In the genomic region with DNA sequence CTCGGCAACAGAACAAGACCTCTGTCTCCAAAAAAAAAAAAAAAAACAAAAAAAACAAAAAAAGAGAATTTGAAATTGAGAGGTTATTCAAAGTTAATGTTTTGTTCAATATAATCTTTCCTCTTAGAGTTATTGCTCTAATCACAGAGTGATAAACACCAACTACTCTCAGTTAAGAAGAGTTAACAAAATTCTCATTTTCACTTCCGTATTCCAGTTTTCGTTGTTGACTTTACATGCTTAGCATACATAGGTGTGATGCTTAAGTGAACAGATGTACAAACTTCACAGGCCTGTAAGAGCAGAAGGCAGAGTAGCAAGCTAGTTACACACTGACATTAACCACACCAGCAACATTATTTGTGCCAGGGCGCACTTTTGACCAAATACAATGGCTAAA, we compare ENCODE assay signal across 15 cellular contexts. TPM values are rescaled to one million over a fixed set of nuclear protein-coding genes. Genes with fewer than 3 reads are reported as not detected.
DNase-seq lines count a peak whose midpoint lies in the region; ATAC-seq and TF ChIP-seq lines count a peak whose summit lies in the region.
"Had no signal": no experiment of that assay in that cellular context is flagged by ENCODE, and none has a peak within 500 bp of the region (broad histone marks: within the 10 kb centered on the region; RNA-seq: fewer than 3 reads in every experiment).

No MANE protein-coding gene starts in this region.

- H3K27ac Mint-ChIP-seq in activated CD4-positive, alpha-beta T cell treated with anti-CD3 and anti-CD28 coated beads, Interleukin-2, amount 10 ng/mL, durations not matched to agents 24 days and 14 days = peak overlapping the region; percentile 39
- H3K27ac Mint-ChIP-seq: progenitor cell of endocrine pancreas had no signal

- H3K4me1 ChIP-seq in spleen = peaks cover 0 to 65% (median 23%) of the 10 kb centered on the region in 6 donors
- H3K4me1 ChIP-seq: A549 had no signal

- H3K4me3 Mint-ChIP-seq in activated CD4-positive, alpha-beta T cell treated with anti-CD3 and anti-CD28 coated beads, Interleukin-2, amount 10 ng/mL, durations not matched to agents 24 days and 14 days = no peak overlapping the region

- peaks cover 67% of the 10 kb centered on the region for H3K36me3 Mint-ChIP-seq in activated CD4-positive, alpha-beta T cell treated with anti-CD3 and anti-CD28 coated beads, Interleukin-2, amount 10 ng/mL, durations not matched to agents 24 days and 14 days (ENCODE audit: low read depth)

- peaks cover 28% of the 10 kb centered on the region for H3K4me1 Mint-ChIP-seq in activated CD4-positive, alpha-beta T cell treated with anti-CD3 and anti-CD28 coated beads, Interleukin-2, amount 10 ng/mL, durations not matched to agents 24 days and 14 days

- DNase-seq in activated CD4-positive, alpha-beta T cell treated with anti-CD3 and anti-CD28 coated beads, Interleukin-2, amount 10 ng/mL, durations not matched to agents 24 days and 14 days = no peak
- DNase-seq in activated CD4-positive, alpha-beta T cell treated with anti-CD3 and anti-CD28 coated beads for 48 hours = no peak
- no peak for DNase-seq in spleen
- no peak for DNase-seq in NCI-H226
- no peak for DNase-seq in mesenteric fat pad (ENCODE audit: low spot score)
- DNase-seq: activated CD4-positive, alpha-beta T cell treated with anti-CD3 and anti-CD28 coated beads, Interleukin-2, amount 50 U/mL, for 48 hours; activated gamma-delta T cell treated with Interleukin-2 at 50 U/mL for 16 hours; MG63 had no signal

- intact Hi-C loops in activated CD4-positive, alpha-beta T cell treated with anti-CD3 and anti-CD28 coated beads, Interleukin-2, amount 10 ng/mL, durations not matched to agents 24 days and 14 days (cut with micrococcal nuclease) = no loop called here
- intact Hi-C loops in spleen (cut with DNase I; ENCODE audit: low total_unique reads) = no loop called here

- peaks cover 0 to 69% (median 23%) of the 10 kb centered on the region in 6 donors for H3K36me3 ChIP-seq in spleen

- TF ChIP-seq POLR2A in spleen (IDR thresholded peaks at IDR 0.05) = no peak

- H3K27me3 ChIP-seq in spleen (replicated peaks in 1 of 7) = no peaks in the 10 kb centered on the region
- H3K27me3 ChIP-seq: gastroesophageal sphincter, MG63 had no signal

- 58 to 83% (median 76%) methylated on average over 4 of the region's 4 CpGs for WGBS in spleen, 5 donors

- peak overlapping the region in 5 of 8 donors; percentile 6 to 50 (median 48) for H3K27ac ChIP-seq in spleen
- H3K27ac ChIP-seq: A549, gastroesophageal sphincter had no signal

- no peak overlapping the region for H3K4me3 ChIP-seq in spleen
- H3K4me3 ChIP-seq: A549, gastroesophageal sphincter, MG63 had no signal

- no peaks in the 10 kb centered on the region for H3K9me3 Mint-ChIP-seq in activated CD4-positive, alpha-beta T cell treated with anti-CD3 and anti-CD28 coated beads, Interleukin-2, amount 10 ng/mL, durations not matched to agents 24 days and 14 days

- TF ChIP-seq CTCF in spleen (IDR thresholded peaks at IDR 0.05 in 8 of 11, conservative IDR thresholded peaks at IDR 0.05 in 3 of 11) = no peak

- peak; percentile 64 for ATAC-seq in GM21526 (IDR thresholded peaks at IDR 0.05; ENCODE audit: low FRiP score, unreplicated experiment)
- ATAC-seq in HG03432 (IDR thresholded peaks at IDR 0.05; ENCODE audit: unreplicated experiment) = peak; percentile 60
- no peak for ATAC-seq in HG03521 (IDR thresholded peaks at IDR 0.05; ENCODE audit: unreplicated experiment)
- ATAC-seq: A549, gastroesophageal sphincter, Panc1 had no signal

- no peaks in the 10 kb centered on the region for H3K27me3 Mint-ChIP-seq in activated CD4-positive, alpha-beta T cell treated with anti-CD3 and anti-CD28 coated beads, Interleukin-2, amount 10 ng/mL, durations not matched to agents 24 days and 14 days
- H3K27me3 Mint-ChIP-seq: progenitor cell of endocrine pancreas had no signal

- no peaks in the 10 kb centered on the region for H3K9me3 ChIP-seq in spleen
- H3K9me3 ChIP-seq: A549, gastroesophageal sphincter, MG63 had no signal

RNA-seq across cellular contexts. Expression of a gene that starts 12.3 kb away (rescaled TPM):
- total RNA-seq in activated CD4-positive, alpha-beta T cell treated with anti-CD3 and anti-CD28 coated beads, Interleukin-2, amount 10 ng/mL, durations not matched to agents 24 days and 14 days = 78.1 and 85.6 TPM in 2 replicates
- 10 to 100 TPM; 15.8 to 39.4 (median 36.8) TPM for total RNA-seq in spleen
- polyA plus RNA-seq in spleen = 10 to 100 TPM in 1 of 3 donors, 1 to 10 TPM in 2; 7.3 to 12.7 (median 8.0) TPM
- 23.8 TPM for total RNA-seq in mesenteric fat pad

RNA-seq across cellular contexts. Expression of a gene that starts 19.0 kb away (rescaled TPM):
- total RNA-seq in activated CD4-positive, alpha-beta T cell treated with anti-CD3 and anti-CD28 coated beads, Interleukin-2, amount 10 ng/mL, durations not matched to agents 24 days and 14 days = 321 and 352 TPM in 2 replicates
- total RNA-seq in spleen = 100 to 1,000 TPM in 4 of 7 donors, 10 to 100 TPM in 3; 78.2 to 110 (median 106) TPM
- polyA plus RNA-seq in spleen = 10 to 100 TPM; 36.7 to 71.6 (median 68.4) TPM
- 22.5 TPM for total RNA-seq in mesenteric fat pad
